ENCODE assay signal across 12 cellular contexts in genomic region chr1:202201266-202201665, GRCh38. TPM values are rescaled to one million over a fixed set of nuclear protein-coding genes. Genes with fewer than 3 reads are reported as not detected.
"Had no signal": no experiment of that assay in that cellular context is flagged by ENCODE, and none has a peak within 500 bp of the region (broad histone marks: within the 10 kb centered on the region; RNA-seq: fewer than 3 reads in every experiment).

No MANE protein-coding gene starts in this region.

- H3K4me1 Mint-ChIP-seq: endodermal cell had no signal

- H3K4me3 Mint-ChIP-seq: endodermal cell had no signal

- H3K27me3 ChIP-seq: SJSA1, transverse colon had no signal

- H3K27ac ChIP-seq: SJSA1, transverse colon had no signal

- H3K4me3 ChIP-seq: SJSA1, transverse colon had no signal

- H3K9me3 Mint-ChIP-seq: endodermal cell had no signal

- H3K27ac Mint-ChIP-seq: endodermal cell had no signal

- H3K9me3 ChIP-seq: SJSA1, transverse colon had no signal

- DNase-seq: activated CD4-positive, alpha-beta T cell treated with anti-CD3 and anti-CD28 coated beads, Interleukin-2, amount 50 U/mL, for 4 hours; activated CD4-positive, CD25-positive, alpha-beta regulatory T cell treated with anti-CD3 and anti-CD28 coated beads, Interleukin-2, amount 50 U/mL, for 72 hours; activated CD8-positive, alpha-beta memory T cell treated with anti-CD3 and anti-CD28 coated beads, Interleukin-2, amount 50 U/mL, for 4 hours; dermis blood vessel endothelial cell; endodermal cell; erythroblast; mesenchymal stem cell; small intestine; SW 1271; T-helper 9 cell; transverse colon had no signal

- H3K36me3 ChIP-seq: SJSA1, transverse colon had no signal

RNA-seq across cellular contexts. Expression of gene LGR6, which starts 7.7 kb away (rescaled TPM):
- total RNA-seq: dermis blood vessel endothelial cell, SJSA1 had no signal

RNA-seq across cellular contexts. Expression of gene PTPN7, which starts 40.9 kb away (rescaled TPM):
- total RNA-seq: endodermal cell, SJSA1 had no signal
